Comparison of ENCODE assay signal across 9 cellular contexts in genomic region chr16:84176192-84177053, GRCh38. TPM values are rescaled to one million over a fixed set of nuclear protein-coding genes. Genes with fewer than 3 reads are reported as not detected.
DNase-seq lines count a peak whose midpoint lies in the region; TF ChIP-seq lines count a peak whose summit lies in the region.
"Had no signal": no experiment of that assay in that cellular context is flagged by ENCODE, and none has a peak within 500 bp of the region (broad histone marks: within the 10 kb centered on the region; RNA-seq: fewer than 3 reads in every experiment).

No MANE protein-coding gene starts in this region.

- H3K4me1 Mint-ChIP-seq in immature natural killer cell, result peaks cover 0 to 5% of the 10 kb centered on the region in 2 donors

- WGBS in liver, result 61% methylated on average over 18 of the region's 18 CpGs
- 50 to 56% (median 53%) methylated on average over 6 to 18 of the region's 18 CpGs for WGBS in stomach, 5 donors

- no peak for TF ChIP-seq CTCF in liver (IDR thresholded peaks at IDR 0.05; ENCODE audit: low read depth, low read length, missing input control)
- TF ChIP-seq CTCF in stomach (IDR thresholded peaks at IDR 0.05), result no peak

- H3K36me3 ChIP-seq in liver (ENCODE audit: control insufficient read depth in 4 of 4, insufficient read depth in 3 of 4, low read depth in 1 of 4, low read length in 3 of 4) (peaks cover 0 to 31% (median 9%) of the 10 kb centered on the region in 4 donors), stomach (peaks cover 31 to 38% (median 37%) of the 10 kb centered on the region in 4 donors)

- no peaks in the 10 kb centered on the region for H3K9me3 Mint-ChIP-seq in immature natural killer cell

- peak overlapping the region; percentile 90 for H3K27ac ChIP-seq in cingulate gyrus (ENCODE audit: low read depth, low read length)
- H3K27ac ChIP-seq in liver (ENCODE audit: low read depth in 1 of 2, low read length in 2 of 2), result peak overlapping the region; percentile 0 to 64
- peak overlapping the region; percentile 3 to 82 (median 70) for H3K27ac ChIP-seq in stomach

- H3K27me3 Mint-ChIP-seq in immature natural killer cell (ENCODE audit: low read depth in 3 of 3), result no peaks in the 10 kb centered on the region

- no peak overlapping the region for H3K9ac ChIP-seq in liver (ENCODE audit: low read depth in 1 of 2, low read length in 2 of 2)

- TF ChIP-seq EP300 in stomach (IDR thresholded peaks at IDR 0.05), result no peak

- H3K4me1 ChIP-seq in liver (ENCODE audit: control insufficient read depth in 4 of 4, insufficient read depth in 4 of 4, low read length in 3 of 4) (peaks cover 0 to 21% (median 13%) of the 10 kb centered on the region in 4 donors), stomach (peaks cover 23 to 39% (median 31%) of the 10 kb centered on the region in 4 donors)

- no peak overlapping the region for H3K27ac Mint-ChIP-seq in immature natural killer cell

- peaks cover 0 to 5% (median 4%) of the 10 kb centered on the region in 3 donors for H3K36me3 Mint-ChIP-seq in immature natural killer cell

- DNase-seq in HPDE6-E6E7 (ENCODE audit: extremely low spot score) (peak; percentile 43), stomach (no peak), dermis blood vessel endothelial cell (no peak), immature natural killer cell (no peak), 8988T (no peak)
- no peak for DNase-seq in stimulated activated CD4-positive, alpha-beta T cell treated with anti-CD3 and anti-CD28 coated beads, Interleukin-1b, Interleukin-23, amount 100 ng/mL, for 48 hours
- DNase-seq: activated T-cell treated with anti-CD3 and anti-CD28 coated beads, Interleukin-2, amount 50 U/mL, for 48 hours had no signal

- H3K9me3 ChIP-seq in liver (ENCODE audit: control insufficient read depth in 4 of 4, low read length in 3 of 4) (no peaks in the 10 kb centered on the region), stomach (no peaks in the 10 kb centered on the region)

- no peak overlapping the region for H3K4me3 ChIP-seq in liver (ENCODE audit: low read depth in 1 of 3, low read length in 3 of 3)
- H3K4me3 ChIP-seq in stomach, result no peak overlapping the region

- TF ChIP-seq POLR2A in stomach (IDR thresholded peaks at IDR 0.05), result no peak

- H3K4me3 Mint-ChIP-seq in immature natural killer cell, result no peak overlapping the region

- no peaks in the 10 kb centered on the region for H3K27me3 ChIP-seq in liver (ENCODE audit: control insufficient read depth in 4 of 4, insufficient read depth in 4 of 4, low read length in 3 of 4)
- no peaks in the 10 kb centered on the region for H3K27me3 ChIP-seq in stomach

- TF ChIP-seq RAD21 in liver (IDR thresholded peaks at IDR 0.05), result no peak

- intact Hi-C loops in stomach (cut with DNase I; ENCODE audit: low total_unique reads), result no loop called here

TF ChIP-seq in liver, 16 proteins besides CTCF, POLR2A, EP300 and RAD21:
- TF ChIP-seq TAF1 (conservative IDR thresholded peaks at IDR 0.05) (no peak), RXRA (IDR thresholded peaks at IDR 0.05) (no peak), FOXA2 (IDR thresholded peaks at IDR 0.05) (no peak), SP1 (IDR thresholded peaks at IDR 0.05) (no peak), HNF4A (conservative IDR thresholded peaks at IDR 0.05) (no peak), YY1 (IDR thresholded peaks at IDR 0.05) (no peak), JUND (IDR thresholded peaks at IDR 0.05) (no peak)

RNA-seq across cellular contexts. Expression of gene TAF1C, which starts 10.4 kb away (rescaled TPM):
- total RNA-seq in liver (10 to 100 TPM; 10.4 to 34.5 TPM), stomach (100 to 1,000 TPM in 2 of 5 donors, 10 to 100 TPM in 3; 18.9 to 377 (median 40.3) TPM), dermis blood vessel endothelial cell (16.8 and 24.2 TPM in 2 replicates)
- polyA plus RNA-seq in liver (10 to 100 TPM; 10.2 to 12.1 TPM), stomach (10 to 100 TPM; 15.3 to 42.0 (median 22.7) TPM), immature natural killer cell (1 to 10 TPM; 3.3 to 8.6 (median 8.2) TPM)

RNA-seq across cellular contexts. Expression of gene ADAD2, which starts 14.5 kb away (rescaled TPM):
- total RNA-seq in liver, result under 1 TPM in 1 of 2 donors, not detected in 1; 0.33 TPM
- polyA plus RNA-seq in liver, result under 1 TPM; 0.14 to 0.44 TPM
- total RNA-seq in stomach, result under 1 TPM in 1 of 5 donors, not detected in 4; 0.18 TPM
- 1 to 10 TPM in 2 of 3 donors, under 1 TPM in 1; 0.76 to 4.3 (median 4.2) TPM for polyA plus RNA-seq in stomach
- total RNA-seq in dermis blood vessel endothelial cell, result not detected in 2 replicates
- polyA plus RNA-seq in immature natural killer cell, result under 1 TPM in 1 of 3 donors, not detected in 2; 0.46 TPM

RNA-seq across cellular contexts. Expression of gene DNAAF1, which starts 31.3 kb away (rescaled TPM):
- total RNA-seq in liver (under 1 TPM; under 0.01 to 0.08 TPM), stomach (10 to 100 TPM in 1 of 5 donors, 1 to 10 TPM in 1, under 1 TPM in 1, not detected in 2; 0.37 to 11.4 (median 6.2) TPM), dermis blood vessel endothelial cell (under 0.01 TPM in 1 of 2 replicates, not detected in the other)
- polyA plus RNA-seq in liver (under 1 TPM in 1 of 2 donors, not detected in 1; 0.06 TPM), stomach (1 to 10 TPM in 2 of 3 donors, not detected in 1; 1.2 to 1.4 TPM), immature natural killer cell (1 to 10 TPM in 1 of 3 donors, not detected in 2; 2.6 TPM)

RNA-seq across cellular contexts. Expression of gene HSDL1, which starts 31.4 kb away (rescaled TPM):
- total RNA-seq in liver (1 to 10 TPM; 6.8 to 9.6 TPM), stomach (100 to 1,000 TPM in 1 of 5 donors, 10 to 100 TPM in 3, 1 to 10 TPM in 1; 7.2 to 374 (median 16.5) TPM), dermis blood vessel endothelial cell (28.2 and 32.0 TPM in 2 replicates)
- polyA plus RNA-seq in liver (1 to 10 TPM; 3.0 to 3.8 TPM), stomach (1 to 10 TPM; 7.5 to 7.9 (median 7.8) TPM), immature natural killer cell (10 to 100 TPM in 2 of 3 donors, 1 to 10 TPM in 1; 6.9 to 13.8 (median 12.2) TPM)

RNA-seq across cellular contexts. Expression of gene MBTPS1, which starts 59.7 kb away (rescaled TPM):
- total RNA-seq in liver (10 to 100 TPM; 32.6 to 65.0 TPM), stomach (100 to 1,000 TPM in 2 of 5 donors, 10 to 100 TPM in 3; 53.9 to 112 (median 78.1) TPM), dermis blood vessel endothelial cell (120 and 138 TPM in 2 replicates)
- polyA plus RNA-seq in liver (10 to 100 TPM; 21.1 to 29.0 TPM), stomach (10 to 100 TPM; 21.4 to 33.4 (median 28.2) TPM), immature natural killer cell (10 to 100 TPM; 34.9 to 49.6 (median 48.0) TPM)

Comparison
In these comparisons a context has a peak if more than half of its experiments do, and no peak if none do; other contexts are left out.
1. H3K27ac ChIP-seq: peak in every context shown above with its lines; median percentile 90 in cingulate gyrus; 70 in stomach; 32 in liver.